In the genomic region with DNA sequence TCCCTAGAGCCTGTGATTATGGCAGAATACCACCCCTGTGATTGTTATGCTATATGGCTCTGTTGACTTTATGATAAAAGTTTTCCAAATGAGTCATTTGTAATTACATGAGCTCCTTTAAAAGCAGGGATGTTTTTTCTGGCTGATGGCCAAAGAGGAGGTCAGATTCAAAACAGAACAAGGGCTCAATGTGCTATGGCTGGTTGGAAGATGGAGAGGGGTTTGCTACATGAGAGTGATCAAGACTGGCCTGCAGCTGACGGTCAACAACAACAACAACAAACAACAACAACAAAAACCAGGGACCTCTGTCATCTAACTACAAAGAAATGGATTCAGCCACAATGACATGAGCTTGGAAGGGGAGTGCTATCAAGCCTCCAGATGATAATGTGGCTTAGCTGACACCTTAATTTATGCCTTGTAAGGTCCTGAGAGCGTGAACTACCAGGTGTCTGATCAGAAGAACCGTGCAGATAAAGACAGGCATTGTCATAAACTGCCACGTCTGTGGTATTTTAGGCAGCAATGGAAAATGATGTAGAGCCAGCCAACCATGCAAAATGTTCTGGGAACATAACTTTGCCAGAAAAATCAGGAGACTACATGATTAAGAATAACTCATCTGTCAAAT, we compare ENCODE assay signal across 10 cellular contexts. TPM values are rescaled to one million over a fixed set of nuclear protein-coding genes. Genes with fewer than 3 reads are reported as not detected.
A peak's percentile ranks its signal among the peaks of the same experiment; 100 is the strongest.
DNase-seq lines count a peak whose midpoint lies in the region; TF ChIP-seq lines count a peak whose summit lies in the region.
"Had no signal": no experiment of that assay in that cellular context is flagged by ENCODE, and none has a peak within 500 bp of the region (broad histone marks: within the 10 kb centered on the region; RNA-seq: fewer than 3 reads in every experiment).

No MANE protein-coding gene starts in this region.

- DNase-seq in NCI-H2227 (lab: John Stamatoyannopoulos, UW; ENCODE audit: unreplicated experiment) (peak; percentile 18), NCI-H2227 treated with DMSO at 0.1 percent for 48 hours (lab: John Stamatoyannopoulos, UW) (no peak), PC-9 (peak; percentile 36 to 85), fibroblast of the conjunctiva (ENCODE audit: low read depth) (peak; percentile 68), ureter (ENCODE audit: low spot score) (peak; percentile 62), SKM-1 treated with dmso at 0.1 percent for 144 hours (lab: John Stamatoyannopoulos, UW; ENCODE audit: unreplicated experiment) (no peak), cortex of kidney (lab: John Stamatoyannopoulos, UW) (no peak), posterior cingulate gyrus (no peak)
- DNase-seq: naive B cell had no signal

- no peaks in the 10 kb centered on the region for H3K9me2 ChIP-seq in PC-9 (ENCODE audit: insufficient read depth)

- H2AFZ ChIP-seq in PC-9, result no peak overlapping the region

- no peak overlapping the region for H3K4me2 ChIP-seq in PC-9

- H3K9me3 ChIP-seq in PC-9 (ENCODE audit: insufficient read depth, low read depth), result no peaks in the 10 kb centered on the region

- intact Hi-C loops in PC-9 (cut with micrococcal nuclease; ENCODE audit: unreplicated experiment) (no loop called here), posterior cingulate gyrus (cut with DNase I) (no loop called here)

- H3K36me3 ChIP-seq in PC-9 (ENCODE audit: low read depth), result no peaks in the 10 kb centered on the region

- H3K79me2 ChIP-seq in PC-9 (ENCODE audit: low read depth), result no peaks in the 10 kb centered on the region

- no peak overlapping the region for H3K4me3 ChIP-seq in PC-9

- no TSS peak for BruUV-seq in PC-9 (replicated peaks; lab: Mats Ljungman, UMichigan)

- peaks cover 10% of the 10 kb centered on the region; the same call in 1 of the 2 replicates for H3F3A ChIP-seq in PC-9 (ENCODE audit: insufficient read depth, low read depth)

- CTCF ChIA-PET in PC-9 (lab: Charles Lee), result no interaction called here

- H3K27ac ChIP-seq in PC-9, result no peak overlapping the region

- H3K4me1 ChIP-seq in PC-9 (replicated peaks; ENCODE audit: insufficient read depth), result peaks cover 10% of the 10 kb centered on the region

- POLR2A ChIA-PET in PC-9 (lab: Charles Lee; ENCODE audit: unreplicated experiment), result no interaction called here

- H4K20me1 ChIP-seq in PC-9 (ENCODE audit: insufficient read depth), result no peaks in the 10 kb centered on the region

- TF ChIP-seq CTCF in PC-9 (conservative IDR thresholded peaks at IDR 0.05), result no peak

- H3K27me3 ChIP-seq in PC-9 (ENCODE audit: insufficient read depth, low read depth), result peaks cover 38% of the 10 kb centered on the region

RNA-seq across cellular contexts. Expression of a gene that starts 47.2 kb away (rescaled TPM):
- not detected in 2 replicates for total RNA-seq in PC-9 (2021)
- not detected for total RNA-seq in ureter
- total RNA-seq: temporal lobe had no signal

Comparison
In these comparisons a context has a peak if more than half of its experiments do, and no peak if none do; other contexts are left out.
1. DNase-seq: peak in NCI-H2227 (single experiment), PC-9 (2 of 2), fibroblast of the conjunctiva (single experiment) and ureter (single experiment); none in NCI-H2227 treated with DMSO at 0.1 percent for 48 hours (single experiment), SKM-1 treated with dmso at 0.1 percent for 144 hours (single experiment), cortex of kidney (single experiment) and posterior cingulate gyrus (0 of 10).